8 cellular contexts compared by ENCODE assay signal in the genomic region with DNA sequence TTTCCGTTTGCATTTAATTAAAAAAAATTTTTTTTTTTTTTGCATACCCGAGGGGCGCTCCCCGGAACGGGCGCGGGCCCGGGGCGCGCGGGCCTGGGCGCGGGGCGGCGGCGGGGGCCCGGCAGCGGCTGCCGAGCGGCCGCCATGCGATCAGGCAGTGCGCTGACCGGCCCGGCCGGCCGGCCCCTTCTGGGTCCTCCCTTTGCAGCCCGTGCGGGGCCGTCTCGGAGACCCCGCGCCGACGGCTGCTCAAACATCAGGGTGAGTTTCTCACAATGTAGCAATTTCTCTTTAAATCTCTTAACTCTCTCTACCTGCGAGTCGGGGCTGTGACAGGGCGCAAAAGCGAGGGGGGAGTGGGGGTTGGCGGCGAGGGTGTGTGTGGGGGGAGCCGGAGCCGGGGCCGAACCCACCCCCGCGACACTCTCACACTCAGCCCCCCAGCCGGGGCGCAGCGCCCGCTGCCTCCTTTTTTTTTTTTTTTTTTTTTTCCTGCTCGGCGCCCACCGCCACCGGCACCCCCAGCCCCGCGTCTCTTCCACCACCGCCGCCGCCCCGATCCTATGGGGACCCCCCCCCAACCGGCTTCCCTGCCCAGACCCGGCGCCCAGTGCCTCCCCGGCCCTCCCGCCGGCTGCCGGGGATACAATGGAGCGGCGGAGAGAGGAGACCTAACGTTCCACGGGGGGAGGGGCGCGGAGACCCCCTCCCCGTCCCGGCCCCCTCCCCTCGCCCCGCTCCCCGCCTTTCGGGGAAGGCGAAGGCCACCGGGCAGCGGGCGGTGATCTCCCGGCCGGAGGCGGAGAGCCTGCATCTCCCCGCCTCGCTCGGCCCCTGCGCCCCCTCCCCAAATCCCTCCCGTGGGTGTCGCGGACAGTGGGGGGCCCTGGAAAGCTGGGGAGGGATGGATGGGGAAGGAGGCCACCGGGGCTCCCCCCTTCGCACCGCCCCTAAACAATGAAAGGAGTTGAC. TPM values are rescaled to one million over a fixed set of nuclear protein-coding genes. Genes with fewer than 3 reads are reported as not detected.
DNase-seq lines count a peak whose midpoint lies in the region; ATAC-seq and TF ChIP-seq lines count a peak whose summit lies in the region.

A gene (plus strand): TSS at position 227 of the 972 bp plus-strand sequence. CDS start 64,441 bp downstream, outside the sequence.

- DNase-seq in AG04450 (ENCODE audit: low read depth, low spot score), result peak; percentile 44
- peak; percentile 75 for DNase-seq in NCI-H2196 treated with DMSO at 0.1 percent for 48 hours (lab: John Stamatoyannopoulos, UW; ENCODE audit: unreplicated experiment)
- peak; percentile 89 for DNase-seq in activated CD4-positive, alpha-beta T cell treated with anti-CD3 and anti-CD28 coated beads for 36 hours
- DNase-seq in chondrocyte (ENCODE audit: low spot score), result no peak
- DNase-seq in kidney glomerular epithelial cell (lab: John Stamatoyannopoulos, UW), result peak; percentile 54
- peak; percentile 86 for DNase-seq in stimulated activated CD4-positive, alpha-beta T cell treated with anti-CD3 and anti-CD28 coated beads, Interleukin-15, amount 100 ng/mL, for 24 hours

- peak within 1 kb of the TSS; percentile 89 for H3K27ac Mint-ChIP-seq in activated CD4-positive, alpha-beta T cell treated with anti-CD3 and anti-CD28 coated beads for 36 hours
- peak within 1 kb of the TSS; percentile 93 for H3K27ac Mint-ChIP-seq in chondrocyte (ENCODE audit: unreplicated experiment)

- CTCF ChIA-PET in AG04450 (lab: Charles Lee), result interaction anchor here (1.5 kb wide), 1 partner anchor 90 kb away, joined by 7 read pairs; no protein-coding TSS in a partner anchor
- CTCF ChIA-PET in activated CD4-positive, alpha-beta T cell treated with anti-CD3 and anti-CD28 coated beads for 36 hours (lab: Charles Lee), result interaction anchor here (0.9 to 1.0 kb wide), 2 partner anchors 173 to 261 kb away, joined by 3 read pairs; no protein-coding TSS in a partner anchor

- intact Hi-C loops in activated CD4-positive, alpha-beta T cell treated with anti-CD3 and anti-CD28 coated beads for 36 hours (cut with DNase I, micrococcal nuclease), result loop anchor here (1.0 to 10.0 kb wide), 13 partner anchors 9 to 822 kb away; a partner anchor contains a TSS

- peaks cover 26% of the 10 kb centered on the region for H3K4me1 Mint-ChIP-seq in activated CD4-positive, alpha-beta T cell treated with anti-CD3 and anti-CD28 coated beads for 36 hours
- H3K4me1 Mint-ChIP-seq in chondrocyte (ENCODE audit: low read depth), result peaks cover 37% of the 10 kb centered on the region

- ATAC-seq in GM18868 (IDR thresholded peaks at IDR 0.05; ENCODE audit: unreplicated experiment), result peak; percentile 47
- ATAC-seq in HG03097 (IDR thresholded peaks at IDR 0.05; ENCODE audit: low FRiP score, unreplicated experiment), result peak; percentile 43
- peak; percentile 43 for ATAC-seq in activated CD4-positive, alpha-beta T cell treated with anti-CD3 and anti-CD28 coated beads for 36 hours

- H3K4me3 Mint-ChIP-seq in activated CD4-positive, alpha-beta T cell treated with anti-CD3 and anti-CD28 coated beads for 36 hours, result peak within 1 kb of the TSS; percentile 84
- H3K4me3 Mint-ChIP-seq in chondrocyte (ENCODE audit: unreplicated experiment), result peak within 1 kb of the TSS; percentile 90

- POLR2A ChIA-PET in AG04450 (lab: Yijun Ruan, JAX), result interaction anchor here (0.5 to 3.6 kb wide), 5 partner anchors 10 to 94 kb away, joined by 3 to 38 read pairs (median 4); a partner anchor contains a TSS
- POLR2A ChIA-PET in activated CD4-positive, alpha-beta T cell treated with anti-CD3 and anti-CD28 coated beads for 36 hours (lab: Charles Lee), result interaction anchor here (0.7 to 1.0 kb wide), 2 partner anchors 7 to 9 kb away, joined by 3 to 5 read pairs; no protein-coding TSS in a partner anchor

- H3K9me3 Mint-ChIP-seq in activated CD4-positive, alpha-beta T cell treated with anti-CD3 and anti-CD28 coated beads for 36 hours (ENCODE audit: low read depth), result no peaks in the 10 kb centered on the region
- no peaks in the 10 kb centered on the region for H3K9me3 Mint-ChIP-seq in chondrocyte (ENCODE audit: low read depth)

- no peak for TF ChIP-seq CTCF in AG04450 (IDR thresholded peaks at IDR 0.05; ENCODE audit: low read depth, low read length)
- no peak for TF ChIP-seq CTCF in chondrocyte (IDR thresholded peaks at IDR 0.05)

- H3K4me3 ChIP-seq in AG04450 (ENCODE audit: low read depth, low read length), result peak within 1 kb of the TSS; percentile 80

- H3K36me3 Mint-ChIP-seq in activated CD4-positive, alpha-beta T cell treated with anti-CD3 and anti-CD28 coated beads for 36 hours (ENCODE audit: low read depth), result peaks cover 5% of the 10 kb centered on the region
- no peaks in the 10 kb centered on the region for H3K36me3 Mint-ChIP-seq in chondrocyte (ENCODE audit: low read depth)

- H3K27me3 ChIP-seq in AG04450 (ENCODE audit: control insufficient read depth, insufficient read depth, low read length), result no peaks in the 10 kb centered on the region

- H3K9me3 ChIP-seq in AG04450 (ENCODE audit: control insufficient read depth, insufficient read depth, low read length), result no peaks in the 10 kb centered on the region; the same call in 1 of the 2 replicates

- peak within 1 kb of the TSS; percentile 85 for H3K27ac ChIP-seq in AG04450 (ENCODE audit: low read depth, low read length)

- no peaks in the 10 kb centered on the region for H3K27me3 Mint-ChIP-seq in activated CD4-positive, alpha-beta T cell treated with anti-CD3 and anti-CD28 coated beads for 36 hours
- H3K27me3 Mint-ChIP-seq in chondrocyte (ENCODE audit: low read depth), result no peaks in the 10 kb centered on the region

RNA-seq across cellular contexts. Expression of the gene that starts here (rescaled TPM):
- polyA plus RNA-seq in AG04450 (2011; rRNA removed), result 0.65 and 0.72 TPM in 2 replicates
- 7.4 and 9.3 TPM in 2 replicates for polyA minus RNA-seq in AG04450 (2011; rRNA and poly(A)+ RNA removed)
- 10 to 100 TPM in 1 of 2 experiments, 1 to 10 TPM in 1; 9.8 to 13.3 TPM for total RNA-seq in activated CD4-positive, alpha-beta T cell treated with anti-CD3 and anti-CD28 coated beads for 36 hours
- 13.2 to 14.4 TPM (median 13.4 TPM) in 3 replicates for total RNA-seq in chondrocyte
